In genomic region chr5:119307170-119307569, GRCh38 we compare ENCODE assay signal across 33 cellular contexts. TPM values are rescaled to one million over a fixed set of nuclear protein-coding genes. Genes with fewer than 3 reads are reported as not detected.
A peak's percentile ranks its signal among the peaks of the same experiment; 100 is the strongest.
DNase-seq lines count a peak whose midpoint lies in the region; ATAC-seq and TF ChIP-seq lines count a peak whose summit lies in the region.
"Had no signal": no experiment of that assay in that cellular context is flagged by ENCODE, and none has a peak within 500 bp of the region (broad histone marks: within the 10 kb centered on the region; RNA-seq: fewer than 3 reads in every experiment).

No MANE protein-coding gene starts in this region.

- ATAC-seq in activated CD8-positive, alpha-beta memory T cell treated with anti-CD3 and anti-CD28 coated beads, Interleukin-2, amount 10 ng/mL, durations not matched to agents 7 days and 5 days: no peak
- ATAC-seq in CD4-positive, alpha-beta T cell (ENCODE audit: poor library complexity): no peak
- ATAC-seq in activated naive CD8-positive, alpha-beta T cell treated with anti-CD3 and anti-CD28 coated beads, Interleukin-2, amount 50 U/mL, for 24 hours: no peak
- ATAC-seq: foreskin keratinocyte; HCT116; left colon; Panc1; sciatic nerve; stimulated activated effector memory CD8-positive, alpha-beta T cell treated with anti-CD3 and anti-CD28 coated beads, Interleukin-12 subunit alpha, Interleukin-12 subunit beta, amount 100 ng/mL, for 72 hours had no signal

- POLR2A ChIA-PET in CD4-positive, alpha-beta T cell (lab: Charles Lee): interaction anchor here (1.7 to 8.8 kb wide), 5 partner anchors 7 to 36 kb away, joined by 7 to 116 read pairs (median 13); no protein-coding TSS in a partner anchor

- peaks cover 32% of the 10 kb centered on the region for H3K4me1 ChIP-seq in MM.1S (ENCODE audit: low read length)
- H3K4me1 ChIP-seq: BE2C had no signal

- H3F3A ChIP-seq in MM.1S (ENCODE audit: insufficient read depth, low read length): peaks cover 29% of the 10 kb centered on the region

- no peaks in the 10 kb centered on the region for H3K36me3 ChIP-seq in MM.1S (replicated peaks; ENCODE audit: insufficient read depth, low read length)
- H3K36me3 ChIP-seq: BE2C, esophagus muscularis mucosa, upper lobe of left lung had no signal

- no peaks in the 10 kb centered on the region for H3K27me3 ChIP-seq in CD4-positive, alpha-beta T cell (ENCODE audit: control insufficient read depth, insufficient read depth, low read length)
- no peaks in the 10 kb centered on the region for H3K27me3 ChIP-seq in MM.1S (replicated peaks; ENCODE audit: insufficient read depth, low read length)
- H3K27me3 ChIP-seq: BE2C, esophagus muscularis mucosa, foreskin keratinocyte, upper lobe of left lung had no signal

- no peaks in the 10 kb centered on the region for H3K9me2 ChIP-seq in MM.1S (replicated peaks; ENCODE audit: insufficient read depth, low read length)

- peak overlapping the region; percentile 89 for H3K4me2 ChIP-seq in MM.1S (ENCODE audit: low read depth, low read length)

- peak overlapping the region; percentile 71 for H3K27ac ChIP-seq in CD4-positive, alpha-beta T cell (ENCODE audit: low read depth, low read length)
- no peak overlapping the region for H3K27ac ChIP-seq in MM.1S (ENCODE audit: low read length)
- H3K27ac ChIP-seq: esophagus muscularis mucosa, foreskin keratinocyte had no signal

- peaks cover 41% of the 10 kb centered on the region for H3K79me2 ChIP-seq in MM.1S (ENCODE audit: low read length)

- CTCF ChIA-PET in activated CD8-positive, alpha-beta memory T cell treated with anti-CD3 and anti-CD28 coated beads, Interleukin-2, amount 10 ng/mL, durations not matched to agents 7 days and 5 days (lab: Charles Lee): interaction anchor here (0.8 to 1.4 kb wide), 2 partner anchors 30 to 34 kb away, joined by 3 to 4 read pairs; no protein-coding TSS in a partner anchor
- CTCF ChIA-PET in CD4-positive, alpha-beta T cell (lab: Charles Lee): no interaction called here

- intact Hi-C loops in CD4-positive, alpha-beta T cell (cut with DNase I, micrococcal nuclease): loop anchor here in 1 of 2 experiments (5.0 kb wide), 1 partner anchor 35 kb away; no protein-coding TSS in a partner anchor

- H3K4me3 ChIP-seq in MM.1S (ENCODE audit: low read length): no peak overlapping the region
- H3K4me3 ChIP-seq: esophagus muscularis mucosa, upper lobe of left lung had no signal

- H3K9me3 Mint-ChIP-seq in activated CD8-positive, alpha-beta memory T cell treated with anti-CD3 and anti-CD28 coated beads, Interleukin-2, amount 10 ng/mL, durations not matched to agents 7 days and 5 days (ENCODE audit: low read depth): no peaks in the 10 kb centered on the region
- H3K9me3 Mint-ChIP-seq in CD4-positive, alpha-beta T cell: no peaks in the 10 kb centered on the region
- no peaks in the 10 kb centered on the region for H3K9me3 Mint-ChIP-seq in activated naive CD8-positive, alpha-beta T cell treated with anti-CD3 and anti-CD28 coated beads, Interleukin-2, amount 50 U/mL, for 24 hours
- H3K9me3 Mint-ChIP-seq: dendritic cell treated with granulocyte-macrophage colony-stimulating factor and Interleukin-4, amounts not matched to agents 40 ng/mL and 50 ng/mL, for 4 days; stimulated activated effector memory CD8-positive, alpha-beta T cell treated with anti-CD3 and anti-CD28 coated beads, Interleukin-12 subunit alpha, Interleukin-12 subunit beta, amount 100 ng/mL, for 72 hours had no signal

- no peaks in the 10 kb centered on the region for H4K20me1 ChIP-seq in MM.1S (ENCODE audit: insufficient read depth, low read length)

- H3K27ac Mint-ChIP-seq in activated CD8-positive, alpha-beta memory T cell treated with anti-CD3 and anti-CD28 coated beads, Interleukin-2, amount 10 ng/mL, durations not matched to agents 7 days and 5 days: peak overlapping the region; percentile 43
- peak overlapping the region; percentile 95 for H3K27ac Mint-ChIP-seq in CD4-positive, alpha-beta T cell
- peak overlapping the region; percentile 28 for H3K27ac Mint-ChIP-seq in activated naive CD8-positive, alpha-beta T cell treated with anti-CD3 and anti-CD28 coated beads, Interleukin-2, amount 50 U/mL, for 24 hours
- H3K27ac Mint-ChIP-seq: dendritic cell treated with granulocyte-macrophage colony-stimulating factor and Interleukin-4, amounts not matched to agents 40 ng/mL and 50 ng/mL, for 4 days; progenitor cell of endocrine pancreas had no signal

- H3K9me3 ChIP-seq in CD4-positive, alpha-beta T cell (ENCODE audit: control insufficient read depth, low read length): no peaks in the 10 kb centered on the region
- H3K9me3 ChIP-seq in MM.1S (replicated peaks; ENCODE audit: insufficient read depth, low read length): no peaks in the 10 kb centered on the region
- H3K9me3 ChIP-seq: BE2C, esophagus muscularis mucosa, upper lobe of left lung had no signal

- no peak overlapping the region for H3K4me3 Mint-ChIP-seq in activated CD8-positive, alpha-beta memory T cell treated with anti-CD3 and anti-CD28 coated beads, Interleukin-2, amount 10 ng/mL, durations not matched to agents 7 days and 5 days
- H3K4me3 Mint-ChIP-seq in CD4-positive, alpha-beta T cell: no peak overlapping the region
- H3K4me3 Mint-ChIP-seq in activated naive CD8-positive, alpha-beta T cell treated with anti-CD3 and anti-CD28 coated beads, Interleukin-2, amount 50 U/mL, for 24 hours: no peak overlapping the region
- H3K4me3 Mint-ChIP-seq: dendritic cell treated with granulocyte-macrophage colony-stimulating factor and Interleukin-4, amounts not matched to agents 40 ng/mL and 50 ng/mL, for 4 days had no signal

- no peak for TF ChIP-seq CTCF in CD4-positive, alpha-beta T cell (IDR thresholded peaks at IDR 0.05)
- TF ChIP-seq CTCF in MM.1S (IDR thresholded peaks at IDR 0.05; ENCODE audit: low read length): no peak

- H3K27me3 Mint-ChIP-seq in activated CD8-positive, alpha-beta memory T cell treated with anti-CD3 and anti-CD28 coated beads, Interleukin-2, amount 10 ng/mL, durations not matched to agents 7 days and 5 days: no peaks in the 10 kb centered on the region
- H3K27me3 Mint-ChIP-seq in CD4-positive, alpha-beta T cell: no peaks in the 10 kb centered on the region
- no peaks in the 10 kb centered on the region for H3K27me3 Mint-ChIP-seq in activated naive CD8-positive, alpha-beta T cell treated with anti-CD3 and anti-CD28 coated beads, Interleukin-2, amount 50 U/mL, for 24 hours
- H3K27me3 Mint-ChIP-seq: dendritic cell treated with granulocyte-macrophage colony-stimulating factor and Interleukin-4, amounts not matched to agents 40 ng/mL and 50 ng/mL, for 4 days; progenitor cell of endocrine pancreas had no signal

- no peak for DNase-seq in activated CD8-positive, alpha-beta memory T cell treated with anti-CD3 and anti-CD28 coated beads, Interleukin-2, amount 10 ng/mL, durations not matched to agents 7 days and 5 days
- no peak for DNase-seq in activated CD8-positive, alpha-beta memory T cell treated with anti-CD3 and anti-CD28 coated beads, Interleukin-2, amount 50 U/mL, for 4 hours
- no peak for DNase-seq in CD4-positive, alpha-beta T cell
- DNase-seq in MM.1S (no peak), NCI-H2107 treated with DMSO at 0.1 percent for 48 hours (lab: John Stamatoyannopoulos, UW; ENCODE audit: unreplicated experiment) (no peak), COR-L47 (lab: John Stamatoyannopoulos, UW) (no peak), SKM-1 (lab: John Stamatoyannopoulos, UW; ENCODE audit: unreplicated experiment) (no peak)
- DNase-seq in activated naive CD8-positive, alpha-beta T cell treated with anti-CD3 and anti-CD28 coated beads, Interleukin-2, amount 50 U/mL, for 24 hours: no peak
- DNase-seq: activated CD4-positive, CD25-positive, alpha-beta regulatory T cell; activated CD8-positive, alpha-beta memory T cell treated with anti-CD3 and anti-CD28 coated beads for 24 hours; BE2C; caudate nucleus; DMS79; foreskin keratinocyte; hippocampal formation; Kasumi-1; left colon; mammary epithelial cell; NCI-H1694; NCI-H2171; NCI-H510A treated with DMSO at 0.1 percent for 48 hours; NK-92 treated with Interleukin-12 subunit alpha and Interleukin-12 subunit beta, amount 100 ng/mL, for 24 hours; SHP77; stimulated activated CD4-positive, alpha-beta T cell treated with anti-CD3 and anti-CD28 coated beads, Interleukin-4, amount 100 ng/mL, for 24 hours; SW 1271; upper lobe of left lung had no signal

- peaks cover 38% of the 10 kb centered on the region for H3K36me3 Mint-ChIP-seq in activated CD8-positive, alpha-beta memory T cell treated with anti-CD3 and anti-CD28 coated beads, Interleukin-2, amount 10 ng/mL, durations not matched to agents 7 days and 5 days
- H3K36me3 Mint-ChIP-seq in CD4-positive, alpha-beta T cell (ENCODE audit: low read depth): peaks cover 53% of the 10 kb centered on the region
- H3K36me3 Mint-ChIP-seq in activated naive CD8-positive, alpha-beta T cell treated with anti-CD3 and anti-CD28 coated beads, Interleukin-2, amount 50 U/mL, for 24 hours (ENCODE audit: low read depth): peaks cover 27% of the 10 kb centered on the region

- H3K9ac ChIP-seq in MM.1S (ENCODE audit: low read length): no peak overlapping the region

- H3K4me1 Mint-ChIP-seq in activated CD8-positive, alpha-beta memory T cell treated with anti-CD3 and anti-CD28 coated beads, Interleukin-2, amount 10 ng/mL, durations not matched to agents 7 days and 5 days: peaks cover 89% of the 10 kb centered on the region
- H3K4me1 Mint-ChIP-seq in CD4-positive, alpha-beta T cell (ENCODE audit: low read depth): peaks cover 96% of the 10 kb centered on the region
- peaks cover 96% of the 10 kb centered on the region for H3K4me1 Mint-ChIP-seq in activated naive CD8-positive, alpha-beta T cell treated with anti-CD3 and anti-CD28 coated beads, Interleukin-2, amount 50 U/mL, for 24 hours

- H2AFZ ChIP-seq in MM.1S (ENCODE audit: low read length): no peak overlapping the region

RNA-seq across cellular contexts. Expression of gene TNFAIP8, which starts 48.6 kb away (rescaled TPM):
- 100 to 1,000 TPM; 106 to 109 TPM for total RNA-seq in activated CD8-positive, alpha-beta memory T cell treated with anti-CD3 and anti-CD28 coated beads, Interleukin-2, amount 10 ng/mL, durations not matched to agents 7 days and 5 days
- 100 to 1,000 TPM; 106 to 114 TPM for total RNA-seq in CD4-positive, alpha-beta T cell

Comparison
In these comparisons a context has a peak if more than half of its experiments do, and no peak if none do; other contexts are left out.
1. H3K27ac Mint-ChIP-seq: peak in every context shown above with its lines; median percentile 95 in CD4-positive, alpha-beta T cell; 43 in activated CD8-positive, alpha-beta memory T cell treated with anti-CD3 and anti-CD28 coated beads, Interleukin-2, amount 10 ng/mL, durations not matched to agents 7 days and 5 days; 28 in activated naive CD8-positive, alpha-beta T cell treated with anti-CD3 and anti-CD28 coated beads, Interleukin-2, amount 50 U/mL, for 24 hours.